25 cellular contexts compared by ENCODE assay signal in the genomic region with DNA sequence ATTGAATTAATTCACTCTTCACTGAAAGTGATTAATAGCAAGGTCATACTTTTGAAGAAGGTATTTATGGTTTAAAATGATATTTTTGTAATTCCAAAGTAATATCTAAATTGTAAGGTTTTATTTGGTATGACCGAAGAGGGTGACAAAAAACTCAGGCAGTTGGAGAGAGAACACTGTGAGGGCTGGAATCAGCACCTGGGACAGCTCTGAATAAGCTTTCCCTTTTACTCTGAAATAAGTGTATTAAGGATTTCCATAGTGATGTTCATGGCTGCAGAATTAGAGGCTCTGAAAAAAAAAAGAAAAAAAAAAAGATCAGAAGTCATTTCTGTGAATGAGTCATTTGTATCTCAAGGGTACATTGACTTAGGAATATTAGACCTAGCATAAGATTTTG.
DNase-seq lines count a peak whose midpoint lies in the region; ATAC-seq and TF ChIP-seq lines count a peak whose summit lies in the region.
"Had no signal": no experiment of that assay in that cellular context is flagged by ENCODE, and none has a peak within 500 bp of the region (broad histone marks: within the 10 kb centered on the region; RNA-seq: fewer than 3 reads in every experiment).

No MANE protein-coding gene starts in this region.

- in situ Hi-C loops in ACHN (cut with HindIII; ENCODE audit: low pct_ligation_motif_present, low pct_unique_long_range_greater_than_20kb, low sequenced_read_pairs) = no loop called here

- H3K27me3 ChIP-seq in BE2C = no peaks in the 10 kb centered on the region
- H3K27me3 ChIP-seq: brain microvascular endothelial cell, colonic mucosa, esophagus squamous epithelium, MG63, spleen had no signal

- no peaks in the 10 kb centered on the region for H3K4me1 ChIP-seq in BE2C
- H3K4me1 ChIP-seq: colonic mucosa, esophagus squamous epithelium, spleen had no signal

- no peak for TF ChIP-seq CTCF in BE2C (IDR thresholded peaks at IDR 0.05; ENCODE audit: low read depth, low read length)

- H3K9me3 ChIP-seq in BE2C = no peaks in the 10 kb centered on the region
- H3K9me3 ChIP-seq: colonic mucosa, esophagus squamous epithelium, MG63, spleen, thoracic aorta had no signal

- DNase-seq in ACHN (peak; percentile 1), HT1080 (ENCODE audit: low read depth) (peak; percentile 35), RPMI7951 (ENCODE audit: low read depth) (peak; percentile 6), kidney tubule cell (ENCODE audit: low spot score) (peak; percentile 18), BE2C (no peak), DMS79 treated with DMSO at 0.1 percent for 48 hours (lab: John Stamatoyannopoulos, UW) (no peak)
- DNase-seq: activated naive CD8-positive, alpha-beta T cell treated with anti-CD3 and anti-CD28 coated beads, Interleukin-2, amount 10 ng/mL, durations not matched to agents 7 days and 5 days; brain microvascular endothelial cell; CD4-positive, alpha-beta memory T cell; colonic mucosa; DMS79; effector memory CD8-positive, alpha-beta T cell; esophagus squamous epithelium; MG63; naive B cell; NCI-H187; NCI-H748 treated with DMSO at 0.1 percent for 48 hours; SHP77 treated with DMSO at 0.1 percent for 48 hours; spleen; stimulated activated CD4-positive, alpha-beta T cell treated with anti-CD3 and anti-CD28 coated beads, Interleukin-4, amount 100 ng/mL, for 1 hour; stimulated activated naive CD4-positive, alpha-beta T cell treated with Interleukin-2 at 50 U/mL for 16 hours had no signal

- ATAC-seq in GM18519 (IDR thresholded peaks at IDR 0.05; ENCODE audit: low FRiP score, unreplicated experiment) = no peak
- no peak for ATAC-seq in HG02973 (IDR thresholded peaks at IDR 0.05; ENCODE audit: unreplicated experiment)
- ATAC-seq: effector memory CD8-positive, alpha-beta T cell; WTC11 had no signal

- no peaks in the 10 kb centered on the region for H3K36me3 ChIP-seq in BE2C
- H3K36me3 ChIP-seq: brain microvascular endothelial cell, colonic mucosa, esophagus squamous epithelium, MG63, spleen, thoracic aorta had no signal

- no peak overlapping the region for H3K4me3 ChIP-seq in BE2C (ENCODE audit: low read depth, low read length)
- H3K4me3 ChIP-seq: colonic mucosa, esophagus squamous epithelium, MG63, spleen, thoracic aorta had no signal

Comparison
In these comparisons a context has a peak if more than half of its experiments do, and no peak if none do; other contexts are left out.
1. DNase-seq: peak in ACHN (single experiment), HT1080 (single experiment), RPMI7951 (single experiment) and kidney tubule cell (single experiment); none in BE2C (single experiment) and DMS79 treated with DMSO at 0.1 percent for 48 hours (single experiment).